In the genomic region with DNA sequence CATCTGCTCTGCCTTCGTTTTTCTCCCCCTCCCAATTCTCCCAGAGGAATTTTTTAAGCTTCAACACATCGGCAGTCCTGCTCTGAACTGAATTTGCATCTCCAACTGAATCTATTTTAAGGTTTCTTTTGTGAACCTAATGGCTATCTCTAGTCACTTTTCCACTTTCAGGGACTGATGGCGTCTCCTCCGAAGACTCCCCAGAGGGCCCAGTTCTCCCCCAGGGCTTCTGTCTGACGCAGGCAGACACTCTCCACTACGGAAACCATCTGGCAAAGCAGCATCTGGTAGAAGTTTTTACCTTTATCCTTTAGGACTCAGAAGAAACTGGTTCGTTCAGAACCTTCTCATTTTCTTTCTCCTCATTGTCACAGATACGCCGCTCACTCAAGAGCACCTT, we compare ENCODE assay signal across 26 cellular contexts.
"Had no signal": no experiment of that assay in that cellular context is flagged by ENCODE, and none has a peak within 500 bp of the region (broad histone marks: within the 10 kb centered on the region; RNA-seq: fewer than 3 reads in every experiment).

No MANE protein-coding gene starts in this region.

- H3K27me3 ChIP-seq: adrenal gland, ascending aorta, hepatocyte, testis, uterus had no signal

- H3K36me3 ChIP-seq: adrenal gland, ascending aorta, uterus had no signal

- DNase-seq: activated B cell treated with CpG ODN at 0.5 μM for 24 hours; activated CD4-positive, alpha-beta T cell treated with anti-CD3 and anti-CD28 coated beads for 36 hours; activated CD4-positive, alpha-beta T cell treated with anti-CD3 and anti-CD28 coated beads, Interleukin-2, amount 50 U/mL, for 4 hours; activated CD8-positive, alpha-beta memory T cell treated with anti-CD3 and anti-CD28 coated beads, Interleukin-2, amount 50 U/mL, for 48 hours; activated naive CD4-positive, alpha-beta T cell; activated T-cell treated with anti-CD3 and anti-CD28 coated beads, Interleukin-2, amount 50 U/mL, for 4 hours; adrenal gland; cerebellar nuclear complex; immature natural killer cell; kidney glomerular epithelial cell; nephron progenitor cell; occipital lobe; stimulated activated CD4-positive, alpha-beta T cell treated with anti-CD3 and anti-CD28 coated beads, Interleukin-2, amount 100 ng/mL, for 48 hours; stimulated activated CD8-positive, alpha-beta memory T cell treated with anti-CD3 and anti-CD28 coated beads, Interleukin-4, amount 100 ng/mL, for 48 hours; stimulated activated naive CD4-positive, alpha-beta T cell; T1000; testis; trophoblast cell; uterus had no signal

- H3K36me3 Mint-ChIP-seq: activated naive CD8-positive, alpha-beta T cell; immature natural killer cell; memory B cell had no signal

- H3K9me3 Mint-ChIP-seq: activated T-helper 2 cell treated with anti-CD3 and anti-CD28 coated beads, Interferon-gamma antibody, Interleukin-2, Interleukin-4, amounts not matched to agents 10 μg/mL and 5 μg/mL and 100 μg/mL, durations not matched to agents 14 hours and 24 hours and 36 hours; T-helper 1 cell treated with Interleukin-12 subunit alpha and Interleukin-12 subunit beta and Interleukin-4 antibody, amounts not matched to agents 30 μg/mL and 1 μg/mL, for 36 hours had no signal

- H3K4me3 Mint-ChIP-seq: activated B cell treated with CpG ODN at 0.5 μM for 24 hours; activated CD4-positive, alpha-beta T cell treated with anti-CD3 and anti-CD28 coated beads for 36 hours; activated naive CD8-positive, alpha-beta T cell; activated T-cell treated with anti-CD3 and anti-CD28 coated beads, Interleukin-2, amount 50 U/mL, for 4 hours; immature natural killer cell; memory B cell; nephron progenitor cell; T-helper 1 cell treated with Interleukin-12 subunit alpha and Interleukin-12 subunit beta and Interleukin-4 antibody, amounts not matched to agents 30 μg/mL and 1 μg/mL, for 36 hours had no signal

- H3K4me1 ChIP-seq: adrenal gland, ascending aorta, testis, uterus had no signal

- ATAC-seq: activated CD4-positive, alpha-beta T cell treated with anti-CD3 and anti-CD28 coated beads for 36 hours; activated T-cell treated with anti-CD3 and anti-CD28 coated beads, Interleukin-2, amount 50 U/mL, for 4 hours had no signal

- H3K27ac Mint-ChIP-seq: activated B cell treated with CpG ODN at 0.5 μM for 24 hours; activated CD4-positive, alpha-beta T cell treated with anti-CD3 and anti-CD28 coated beads for 36 hours; activated naive CD8-positive, alpha-beta T cell; activated T-helper 2 cell treated with anti-CD3 and anti-CD28 coated beads, Interferon-gamma antibody, Interleukin-2, Interleukin-4, amounts not matched to agents 10 μg/mL and 5 μg/mL and 100 μg/mL, durations not matched to agents 14 hours and 24 hours and 36 hours; immature natural killer cell; memory B cell; T-helper 1 cell treated with Interleukin-12 subunit alpha and Interleukin-12 subunit beta and Interleukin-4 antibody, amounts not matched to agents 30 μg/mL and 1 μg/mL, for 36 hours had no signal

- H3K27me3 Mint-ChIP-seq: activated B cell treated with CpG ODN at 0.5 μM for 24 hours; activated CD4-positive, alpha-beta T cell treated with anti-CD3 and anti-CD28 coated beads for 36 hours; memory B cell had no signal

- H3K4me1 Mint-ChIP-seq: activated B cell treated with CpG ODN at 0.5 μM for 24 hours; activated CD4-positive, alpha-beta T cell treated with anti-CD3 and anti-CD28 coated beads for 36 hours; memory B cell had no signal

- H3K9me3 ChIP-seq: adrenal gland, ascending aorta, testis, uterus had no signal

- H3K27ac ChIP-seq: adrenal gland, ascending aorta, coronary artery, hepatocyte, testis, uterus had no signal

- H3K4me3 ChIP-seq: adrenal gland, ascending aorta, coronary artery, hepatocyte, testis, uterus had no signal
